Comparison of ENCODE assay signal across 2 cellular contexts in genomic region chr7:30433506-30433905, GRCh38.
TF ChIP-seq lines count a peak whose summit lies in the region.

No MANE protein-coding gene starts in this region.

TF ChIP-seq in H1, 55 proteins besides CTCF, POLR2A, EP300 and RAD21:
- TF ChIP-seq NRF1 (IDR thresholded peaks at IDR 0.05; ENCODE audit: low read depth, low read length) (no peak), CREB1 (IDR thresholded peaks at IDR 0.05) (no peak), SP1 (IDR thresholded peaks at IDR 0.05; ENCODE audit: low read depth, low read length) (no peak), ZNF274 (IDR thresholded peaks at IDR 0.05; ENCODE audit: borderline replicate concordance, extremely low read depth, low read length) (no peak), CBX5 (IDR thresholded peaks at IDR 0.05; ENCODE audit: low read depth, low read length) (no peak), SRF (IDR thresholded peaks at IDR 0.05; ENCODE audit: low read depth, low read length) (no peak), SP4 (IDR thresholded peaks at IDR 0.05; ENCODE audit: low read length) (no peak), BCL11A (IDR thresholded peaks at IDR 0.05; ENCODE audit: low read depth in 2 of 2, low read length in 2 of 2) (no peak), CHD2 (IDR thresholded peaks at IDR 0.05; ENCODE audit: low read length) (no peak), EGR1 (IDR thresholded peaks at IDR 0.05; ENCODE audit: borderline replicate concordance, low read depth, low read length) (no peak), SAP30 (IDR thresholded peaks at IDR 0.05; ENCODE audit: insufficient read depth, insufficient replicate concordance, low read length) (no peak), E2F6 (IDR thresholded peaks at IDR 0.05) (no peak), RNF2 (IDR thresholded peaks at IDR 0.05; ENCODE audit: borderline replicate concordance, low read depth, low read length, missing control alignments, poor library complexity, severe bottlenecking) (no peak), RFX5 (IDR thresholded peaks at IDR 0.05; ENCODE audit: borderline replicate concordance, low read depth, low read length) (no peak), SIRT6 (IDR thresholded peaks at IDR 0.05; ENCODE audit: low read length) (no peak), TAF1 (IDR thresholded peaks at IDR 0.05; ENCODE audit: low read depth, low read length) (no peak), POU5F1 (IDR thresholded peaks at IDR 0.05; ENCODE audit: low read depth, low read length) (no peak), TEAD4 (IDR thresholded peaks at IDR 0.05; ENCODE audit: low read depth, low read length) (no peak), USF2 (IDR thresholded peaks at IDR 0.05; ENCODE audit: low read length) (no peak), CTBP2 (IDR thresholded peaks at IDR 0.05; ENCODE audit: borderline replicate concordance, insufficient read depth, insufficient read length, low read length) (no peak)

TF ChIP-seq in GM23338, 12 proteins besides CTCF, POLR2A, EP300 and RAD21:
- TF ChIP-seq ETS1 (IDR thresholded peaks at IDR 0.05), result no peak
TF ChIP-seq in GM23338: peak in this region for 0.
